In genomic region chr5:132445640-132445923, GRCh38 we compare ENCODE assay signal across 15 cellular contexts. TPM values are rescaled to one million over a fixed set of nuclear protein-coding genes. Genes with fewer than 3 reads are reported as not detected.
A peak's percentile ranks its signal among the peaks of the same experiment; 100 is the strongest.
DNase-seq lines count a peak whose midpoint lies in the region; ATAC-seq and TF ChIP-seq lines count a peak whose summit lies in the region.
"Had no signal": no experiment of that assay in that cellular context is flagged by ENCODE, and none has a peak within 500 bp of the region (broad histone marks: within the 10 kb centered on the region; RNA-seq: fewer than 3 reads in every experiment).

No MANE protein-coding gene starts in this region.

- peak overlapping the region; percentile 59 for H2BK120ac ChIP-seq in trophoblast cell (ENCODE audit: insufficient read depth, low read length, poor library complexity)

- peak overlapping the region; percentile 57 for H4K91ac ChIP-seq in trophoblast cell (ENCODE audit: low read depth, low read length)

- H2AK5ac ChIP-seq in trophoblast cell (ENCODE audit: low read length), result peak overlapping the region; percentile 67

- H3K18ac ChIP-seq in trophoblast cell (ENCODE audit: low read length), result peak overlapping the region; percentile 63

- H3K4me3 ChIP-seq in ACC112 (ENCODE audit: low read depth, low read length) (no peak overlapping the region), PC-9 (no peak overlapping the region), trophoblast cell (ENCODE audit: low read depth, low read length) (no peak overlapping the region)

- H2BK5ac ChIP-seq in trophoblast cell (ENCODE audit: low read depth, low read length, poor library complexity), result peak overlapping the region; percentile 74

- intact Hi-C loops in PC-9 (cut with micrococcal nuclease; ENCODE audit: unreplicated experiment), result loop anchor here (2.0 kb wide), 1 partner anchor 51 kb away; no protein-coding TSS in a partner anchor
- intact Hi-C loops in left ventricle myocardium superior (cut with micrococcal nuclease), result no loop called here

- no peaks in the 10 kb centered on the region for H3K9me2 ChIP-seq in PC-9 (ENCODE audit: insufficient read depth)

- no peak overlapping the region for H3K9ac ChIP-seq in trophoblast cell (ENCODE audit: low read length)

- peak overlapping the region; percentile 54; the same call in 1 of the 2 replicates for H3K27ac ChIP-seq in ACC112 (ENCODE audit: low read depth, low read length)
- H3K27ac ChIP-seq in PC-9, result peak overlapping the region; percentile 88
- peak overlapping the region; percentile 68 for H3K27ac ChIP-seq in trophoblast cell (ENCODE audit: low read depth, low read length)

- no peaks in the 10 kb centered on the region for H3K27me3 ChIP-seq in ACC112 (ENCODE audit: insufficient read depth, low read length)
- H3K27me3 ChIP-seq in PC-9 (ENCODE audit: insufficient read depth, low read depth), result no peaks in the 10 kb centered on the region
- no peaks in the 10 kb centered on the region for H3K27me3 ChIP-seq in trophoblast cell (ENCODE audit: insufficient read depth, low read length)

- H4K12ac ChIP-seq in trophoblast cell (ENCODE audit: low read depth, low read length), result peak overlapping the region; percentile 10

- H3K79me1 ChIP-seq in trophoblast cell (ENCODE audit: low read length), result peaks cover 12% of the 10 kb centered on the region

- peaks cover 23% of the 10 kb centered on the region; the same call in 1 of the 2 replicates for H3F3A ChIP-seq in PC-9 (ENCODE audit: insufficient read depth, low read depth)

- peak overlapping the region; percentile 74 for H3K14ac ChIP-seq in trophoblast cell (ENCODE audit: low read length)

- H3K79me2 ChIP-seq in ACC112 (ENCODE audit: control insufficient read depth, insufficient read depth, low read length, unreplicated experiment) (peaks cover 2% of the 10 kb centered on the region), PC-9 (ENCODE audit: low read depth) (no peaks in the 10 kb centered on the region), trophoblast cell (ENCODE audit: control insufficient read depth, insufficient read depth, low read length, poor library complexity) (no peaks in the 10 kb centered on the region)

- TF ChIP-seq CTCF in PC-9 (conservative IDR thresholded peaks at IDR 0.05), result no peak

- H3K36me3 ChIP-seq in ACC112 (ENCODE audit: insufficient read depth, low read length) (0 out of 2 replicates have a peak, but pooled peaks cover 7% of the 10 kb centered on the region), PC-9 (ENCODE audit: low read depth) (no peaks in the 10 kb centered on the region), trophoblast cell (ENCODE audit: control insufficient read depth in 1 of 2, insufficient read depth in 2 of 2, low read length in 2 of 2) (no peaks in the 10 kb centered on the region)

- no TSS peak for BruUV-seq in PC-9 (replicated peaks; lab: Mats Ljungman, UMichigan)

- POLR2A ChIA-PET in PC-9 (lab: Charles Lee; ENCODE audit: unreplicated experiment), result interaction anchor here (0.6 to 0.7 kb wide), 3 partner anchors 13 to 22 kb away, joined by 3 to 10 read pairs (median 4); no protein-coding TSS in a partner anchor

- peak overlapping the region; percentile 76 for H4K8ac ChIP-seq in trophoblast cell (ENCODE audit: low read depth, low read length)

- no peak overlapping the region for H3K23ac ChIP-seq in trophoblast cell (ENCODE audit: low read length)

- H3K4me2 ChIP-seq in PC-9 (peak overlapping the region; percentile 36), trophoblast cell (ENCODE audit: low read length) (peak overlapping the region; percentile 42)

- no CpG with 5 or more reads among the region's 4 CpGs for WGBS in trophoblast cell (ENCODE audit: extremely low coverage, insufficient coverage, insufficient read length)

- H2AFZ ChIP-seq in ACC112 (ENCODE audit: low read length, unreplicated experiment), result no peak overlapping the region
- no peak overlapping the region for H2AFZ ChIP-seq in PC-9
- peak overlapping the region; percentile 18 for H2AFZ ChIP-seq in trophoblast cell (ENCODE audit: insufficient read depth, low read length, poor library complexity)

- H3K4ac ChIP-seq in trophoblast cell (ENCODE audit: low read depth, low read length), result peak overlapping the region; percentile 11

- ATAC-seq in left ventricle myocardium superior, result peak; percentile 4

- DNase-seq in PC-9 (peak in 1 of 2 experiments; percentile 59), left ventricle myocardium superior (no peak), trophoblast cell (peak in 1 of 2 donors; percentile 88), NOMO-1 (lab: John Stamatoyannopoulos, UW; ENCODE audit: unreplicated experiment in 2 of 2) (no peak), CD1c-positive myeloid dendritic cell (ENCODE audit: extremely low spot score) (no peak), iPS-NIHi7 (ENCODE audit: extremely low spot score) (no peak)
- DNase-seq in stimulated activated CD4-positive, alpha-beta T cell treated with anti-CD3 and anti-CD28 coated beads, Interleukin-12 subunit alpha, Interleukin-12 subunit beta, amount 100 ng/mL, for 4 hours, result no peak
- DNase-seq: activated CD4-positive, alpha-beta T cell treated with anti-CD3 and anti-CD28 coated beads, Interleukin-2, amount 50 U/mL, for 4 hours; activated gamma-delta T cell; HCEC 1CT; hippocampal formation; NCI-H1105; NCI-H345; T-helper 2 cell had no signal

- H3K9me3 ChIP-seq in PC-9 (ENCODE audit: insufficient read depth, low read depth) (no peaks in the 10 kb centered on the region), trophoblast cell (ENCODE audit: insufficient read depth, low read depth, low read length) (peaks cover 1% of the 10 kb centered on the region)

- H3K4me1 ChIP-seq in ACC112 (ENCODE audit: control insufficient read depth, insufficient read depth, low read length, unreplicated experiment) (peaks cover 20% of the 10 kb centered on the region), PC-9 (replicated peaks; ENCODE audit: insufficient read depth) (peaks cover 44% of the 10 kb centered on the region), trophoblast cell (ENCODE audit: control insufficient read depth in 1 of 2, insufficient read depth in 2 of 2, low read length in 2 of 2) (peaks cover 17 to 20% of the 10 kb centered on the region in 2 experiments)

- H2BK12ac ChIP-seq in trophoblast cell (ENCODE audit: low read length), result peak overlapping the region; percentile 77

- H4K20me1 ChIP-seq in PC-9 (ENCODE audit: insufficient read depth), result no peaks in the 10 kb centered on the region

- CTCF ChIA-PET in PC-9 (lab: Charles Lee), result no interaction called here

RNA-seq across cellular contexts. Expression of gene IRF1, which starts 45.0 kb away (rescaled TPM):
- total RNA-seq in PC-9 (2021) (27.1 and 38.9 TPM in 2 replicates), left ventricle myocardium superior (12.6 TPM)
- 2.7 and 3.3 TPM in 2 replicates for polyA plus RNA-seq in trophoblast cell (2013)
